1 cellular context compared by ENCODE assay signal in genomic region chr16:19093631-19094541, GRCh38.
TF ChIP-seq lines count a peak whose summit lies in the region.

No MANE protein-coding gene starts in this region.

TF ChIP-seq in HepG2, 621 proteins besides CTCF, POLR2A, EP300 and RAD21 (continued from another document and continues in another):
- TF ChIP-seq ZNF570 (CRISPR knock-in tag; IDR thresholded peaks at IDR 0.05; ENCODE audit: borderline replicate concordance) (no peak), KLF16 (CRISPR knock-in tag; IDR thresholded peaks at IDR 0.05) (no peak), SRY (CRISPR knock-in tag; IDR thresholded peaks at IDR 0.05) (no peak), TAF1 (CRISPR knock-in tag; IDR thresholded peaks at IDR 0.05) (no peak), ZNF383 (CRISPR knock-in tag; IDR thresholded peaks at IDR 0.05; ENCODE audit: borderline replicate concordance) (no peak), SNAI1 (CRISPR knock-in tag; IDR thresholded peaks at IDR 0.05; ENCODE audit: borderline replicate concordance) (0 out of 2 replicates have a peak, but pooled peaks have one; percentile 27), ZFY (CRISPR knock-in tag; IDR thresholded peaks at IDR 0.05) (no peak; the same call in 1 of the 2 replicates), NFE2 (CRISPR knock-in tag; IDR thresholded peaks at IDR 0.05) (no peak), ZBTB44 (CRISPR knock-in tag; IDR thresholded peaks at IDR 0.05) (no peak), HOXA5 (CRISPR knock-in tag; IDR thresholded peaks at IDR 0.05) (no peak), HDAC6 (IDR thresholded peaks at IDR 0.05; ENCODE audit: low read depth, low read length) (no peak), ZBTB2 (CRISPR knock-in tag; IDR thresholded peaks at IDR 0.05; ENCODE audit: low read depth) (no peak), PHF21A (CRISPR knock-in tag; IDR thresholded peaks at IDR 0.05) (peak; percentile 83), KLF11 (CRISPR knock-in tag; IDR thresholded peaks at IDR 0.05) (no peak), ZNF124 (CRISPR knock-in tag; IDR thresholded peaks at IDR 0.05) (0 out of 2 replicates have a peak, but pooled peaks have one; percentile 14), ZBTB42 (CRISPR knock-in tag; IDR thresholded peaks at IDR 0.05) (no peak), HMGXB3 (CRISPR knock-in tag; IDR thresholded peaks at IDR 0.05; ENCODE audit: borderline replicate concordance) (no peak), ATM (IDR thresholded peaks at IDR 0.05; ENCODE audit: borderline replicate concordance) (no peak), ZNF790 (CRISPR knock-in tag; IDR thresholded peaks at IDR 0.05; ENCODE audit: borderline replicate concordance) (no peak), TEAD3 (CRISPR knock-in tag; optimal IDR thresholded peaks at IDR 0.05; ENCODE audit: borderline replicate concordance) (no peak), ZBTB4 (CRISPR knock-in tag; IDR thresholded peaks at IDR 0.05; ENCODE audit: borderline replicate concordance) (no peak; the same call in 1 of the 2 replicates), PRDM10 (CRISPR knock-in tag; IDR thresholded peaks at IDR 0.05; ENCODE audit: low read depth) (0 out of 2 replicates have a peak, but pooled peaks have one; percentile 16), KAT2B (IDR thresholded peaks at IDR 0.05; ENCODE audit: borderline replicate concordance, low read depth, low read length) (no peak), RNF219 (CRISPR knock-in tag; IDR thresholded peaks at IDR 0.05) (0 out of 2 replicates have a peak, but pooled peaks have one; percentile 73), RARG (CRISPR knock-in tag; IDR thresholded peaks at IDR 0.05; ENCODE audit: low read depth) (no peak), ZNF276 (CRISPR knock-in tag; IDR thresholded peaks at IDR 0.05; ENCODE audit: low read depth) (no peak), ZNF121 (CRISPR knock-in tag; IDR thresholded peaks at IDR 0.05) (no peak), ZSCAN5A (CRISPR knock-in tag; IDR thresholded peaks at IDR 0.05; ENCODE audit: borderline replicate concordance) (no peak), ZNF510 (CRISPR knock-in tag; IDR thresholded peaks at IDR 0.05; ENCODE audit: low read depth) (no peak), ZNF879 (CRISPR knock-in tag; IDR thresholded peaks at IDR 0.05) (no peak), ZNF772 (CRISPR knock-in tag; IDR thresholded peaks at IDR 0.05) (0 out of 2 replicates have a peak, but pooled peaks have one; percentile 41), CREB3 (CRISPR knock-in tag; IDR thresholded peaks at IDR 0.05) (no peak), HCFC1 (IDR thresholded peaks at IDR 0.05; ENCODE audit: low read depth, low read length) (no peak), ETS1 (CRISPR knock-in tag; IDR thresholded peaks at IDR 0.05) (no peak), FOXA3 (CRISPR knock-in tag; IDR thresholded peaks at IDR 0.05) (peak; percentile 80), SRSF1 (optimal IDR thresholded peaks at IDR 0.05; ENCODE audit: low read depth, low read length) (no peak)
